16 cellular contexts compared by ENCODE assay signal in genomic region chr4:183014361-183015084, GRCh38.
"Had no signal": no experiment of that assay in that cellular context is flagged by ENCODE, and none has a peak within 500 bp of the region (broad histone marks: within the 10 kb centered on the region; RNA-seq: fewer than 3 reads in every experiment).

No MANE protein-coding gene starts in this region.

- H3K27ac Mint-ChIP-seq: naive B cell, type B pancreatic cell had no signal

- H3K36me3 ChIP-seq: gastroesophageal sphincter, left lung, stomach, thoracic aorta had no signal

- H3K4me3 ChIP-seq: gastroesophageal sphincter, left lung, lung, psoas muscle, stomach, thoracic aorta had no signal

- H3K4me1 ChIP-seq: gastroesophageal sphincter, left lung, psoas muscle, stomach had no signal

- H3K27ac ChIP-seq: gastroesophageal sphincter, left lung, psoas muscle, stomach, thoracic aorta had no signal

- ATAC-seq: esophagus mucosa, gastroesophageal sphincter, left lung, psoas muscle had no signal

- DNase-seq: effector memory CD4-positive, alpha-beta T cell; glutamatergic neuron; left lung; naive B cell; nephron progenitor cell; psoas muscle; small intestine; stimulated activated CD4-positive, alpha-beta T cell treated with anti-CD3 and anti-CD28 coated beads, Interleukin-12 subunit alpha, Interleukin-12 subunit beta, amount 100 ng/mL, for 4 hours; stimulated activated naive CD4-positive, alpha-beta T cell; stomach; substantia nigra had no signal

- H3K9me3 ChIP-seq: gastroesophageal sphincter, left lung, psoas muscle, stomach, thoracic aorta had no signal

- H3K9me3 Mint-ChIP-seq: nephron progenitor cell, type B pancreatic cell had no signal

- H3K4me3 Mint-ChIP-seq: type B pancreatic cell had no signal

- H3K36me3 Mint-ChIP-seq: naive B cell, type B pancreatic cell had no signal

- H3K4me1 Mint-ChIP-seq: naive B cell had no signal
